Comparison of ENCODE assay signal across 22 cellular contexts in the genomic region with DNA sequence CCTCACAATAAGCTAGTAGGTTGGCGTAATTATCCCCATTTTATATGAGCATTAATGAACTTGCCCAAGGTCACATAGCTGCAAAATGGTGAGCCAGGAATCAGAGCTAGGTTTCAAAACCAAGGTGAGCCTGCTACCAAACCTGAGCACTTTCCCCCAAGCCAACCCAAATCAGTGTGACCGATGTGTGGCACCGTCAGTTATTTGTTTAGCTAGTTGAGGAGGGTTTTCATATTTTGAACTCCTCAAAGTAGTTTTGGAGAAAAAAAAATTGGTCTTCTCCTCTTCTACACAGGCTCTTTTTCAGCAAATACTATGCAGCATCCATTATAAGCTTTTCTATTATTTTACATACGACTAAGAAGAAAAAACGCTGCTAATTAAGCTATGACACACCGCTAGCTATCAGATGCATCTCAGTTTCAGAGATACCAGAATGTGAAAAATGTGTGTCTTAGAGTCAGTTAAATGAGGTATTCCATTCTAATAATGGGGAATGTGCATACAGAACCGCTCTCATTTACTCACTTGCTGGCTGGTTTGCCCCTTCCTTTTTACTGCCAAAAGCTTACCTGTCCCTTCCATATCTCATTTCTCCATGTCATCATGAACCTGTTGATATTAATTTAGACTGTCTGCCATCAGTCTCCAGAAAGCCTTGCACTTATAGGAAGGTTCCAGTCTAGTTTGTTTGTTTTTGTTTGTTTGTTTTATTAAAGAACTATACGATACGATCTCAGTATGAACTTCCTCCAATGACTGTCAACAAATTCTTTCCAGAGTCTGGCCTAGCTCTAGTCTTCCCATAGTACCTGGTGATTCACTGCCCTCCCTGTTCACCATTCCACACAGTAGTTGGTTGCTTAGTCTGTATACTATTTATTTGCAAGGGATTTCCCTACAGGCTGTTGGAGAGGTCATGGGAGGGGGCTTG. TPM values are rescaled to one million over a fixed set of nuclear protein-coding genes. Genes with fewer than 3 reads are reported as not detected.
DNase-seq lines count a peak whose midpoint lies in the region; ATAC-seq, FAIRE-seq and TF ChIP-seq lines count a peak whose summit lies in the region.
"Had no signal": no experiment of that assay in that cellular context is flagged by ENCODE, and none has a peak within 500 bp of the region (broad histone marks: within the 10 kb centered on the region; RNA-seq: fewer than 3 reads in every experiment).

No MANE protein-coding gene starts in this region.

- intact Hi-C loops in heart left ventricle (cut with DNase I) = loop anchor here in 1 of 10 donors (10.0 kb wide), 1 partner anchor 55 kb away; no protein-coding TSS in a partner anchor

- H3K27ac ChIP-seq in A549 (no peak overlapping the region), VCaP (peak overlapping the region; percentile 10; the same call in 1 of the 2 replicates), trophoblast cell (ENCODE audit: low read depth, low read length) (no peak overlapping the region), heart left ventricle (no peak overlapping the region)
- H3K27ac ChIP-seq: BLaER1 treated with 17β-estradiol and CSF1 and Interleukin-3, amounts not matched to agents 10 nM and 100 nM; RWPE1 had no signal

- no peaks in the 10 kb centered on the region for H3K79me1 ChIP-seq in trophoblast cell (ENCODE audit: low read length)

- no peak overlapping the region for H2BK120ac ChIP-seq in trophoblast cell (ENCODE audit: insufficient read depth, low read length, poor library complexity)

- no peak overlapping the region for H2BK5ac ChIP-seq in trophoblast cell (ENCODE audit: low read depth, low read length, poor library complexity)

- TF ChIP-seq EP300 in A549 (IDR thresholded peaks at IDR 0.05) = no peak

- H3K14ac ChIP-seq in trophoblast cell (ENCODE audit: low read length) = no peak overlapping the region

- H3K4me2 ChIP-seq in A549 (no peak overlapping the region), trophoblast cell (ENCODE audit: low read length) (no peak overlapping the region)
- H3K4me2 ChIP-seq: BLaER1 treated with 17β-estradiol and CSF1 and Interleukin-3, amounts not matched to agents 10 nM and 100 nM had no signal

- H3K4ac ChIP-seq in trophoblast cell (ENCODE audit: low read depth, low read length) = no peak overlapping the region

- no peak overlapping the region for H2AFZ ChIP-seq in trophoblast cell (ENCODE audit: insufficient read depth, low read length, poor library complexity)

- H4K91ac ChIP-seq in trophoblast cell (ENCODE audit: low read depth, low read length) = no peak overlapping the region

- no peak overlapping the region for H2BK12ac ChIP-seq in trophoblast cell (ENCODE audit: low read length)

- H4K12ac ChIP-seq in trophoblast cell (ENCODE audit: low read depth, low read length) = no peak overlapping the region

- TF ChIP-seq CTCF in A549 (IDR thresholded peaks at IDR 0.05) (no peak), GM13977 (IDR thresholded peaks at IDR 0.05; ENCODE audit: extremely low read depth, insufficient read depth, missing control alignments) (no peak), VCaP (conservative IDR thresholded peaks at IDR 0.05) (no peak), heart left ventricle (IDR thresholded peaks at IDR 0.05) (no peak)

- peaks cover 2% of the 10 kb centered on the region for H3K79me2 ChIP-seq in trophoblast cell (ENCODE audit: control insufficient read depth, insufficient read depth, low read length, poor library complexity)

- TF ChIP-seq POLR2A in A549 (IDR thresholded peaks at IDR 0.05; ENCODE audit: low read length) (no peak), heart left ventricle (IDR thresholded peaks at IDR 0.05) (no peak)

- WGBS in A549 (ENCODE audit: missing lambda C conversion rate) = 82% methylated on average over 9 of the region's 9 CpGs
- WGBS in trophoblast cell (ENCODE audit: extremely low coverage, insufficient coverage, insufficient read length) = no CpG with 5 or more reads among the region's 9 CpGs
- 82 to 89% (median 87%) methylated on average over 9 of the region's 9 CpGs for WGBS in heart left ventricle, 4 donors

- H3K27me3 ChIP-seq in trophoblast cell (ENCODE audit: insufficient read depth, low read length) = peaks cover 40% of the 10 kb centered on the region
- peaks cover 29 to 89% (median 55%) of the 10 kb centered on the region in 9 donors for H3K27me3 ChIP-seq in heart left ventricle

- CTCF ChIA-PET in A549 (lab: Yijun Ruan, JAX) = interaction anchor here (0.9 to 1.4 kb wide), 10 partner anchors 10 to 389 kb away, joined by 3 to 6 read pairs (median 4); no protein-coding TSS in a partner anchor

- peak in 1 of 2 experiments; percentile 52; a peak in 3 of 6 replicates for ATAC-seq in A549
- no peak for ATAC-seq in heart left ventricle

- H3K4me3 ChIP-seq in A549 (no peak overlapping the region), trophoblast cell (ENCODE audit: low read depth, low read length) (no peak overlapping the region), heart left ventricle (no peak overlapping the region)
- H3K4me3 ChIP-seq: BLaER1 treated with 17β-estradiol and CSF1 and Interleukin-3, amounts not matched to agents 10 nM and 100 nM had no signal

- FAIRE-seq in A549 (lab: Jason Lieb, UNC) = peak; percentile 18
- FAIRE-seq: G401.6, GM19239, H1 had no signal

- no peak for TF ChIP-seq RAD21 in A549 (conservative IDR thresholded peaks at IDR 0.05 in 1 of 2, IDR thresholded peaks at IDR 0.05 in 1 of 2)

- no peaks in the 10 kb centered on the region for H3K36me3 ChIP-seq in trophoblast cell (ENCODE audit: control insufficient read depth in 1 of 2, insufficient read depth in 2 of 2, low read length in 2 of 2)
- H3K36me3 ChIP-seq in heart left ventricle = no peaks in the 10 kb centered on the region

- H4K8ac ChIP-seq in trophoblast cell (ENCODE audit: low read depth, low read length) = no peak overlapping the region

- no peak overlapping the region for H3K9ac ChIP-seq in trophoblast cell (ENCODE audit: low read length)
- H3K9ac ChIP-seq: BLaER1 treated with 17β-estradiol and CSF1 and Interleukin-3, amounts not matched to agents 10 nM and 100 nM had no signal

- DNase-seq in A549 (ENCODE audit: low read depth in 1 of 2, low spot score in 1 of 2) = no peak
- peak; percentile 9 for DNase-seq in GM13977 (ENCODE audit: low spot score)
- DNase-seq in trophoblast cell = peak; percentile 50 to 85
- no peak for DNase-seq in stimulated activated CD4-positive, alpha-beta T cell treated with anti-CD3 and anti-CD28 coated beads, Interleukin-1b, Interleukin-23, amount 100 ng/mL, for 48 hours
- no peak for DNase-seq in heart left ventricle
- no peak for DNase-seq in H4 (ENCODE audit: low spot score)
- DNase-seq: Calu3; CD8-positive, alpha-beta memory T cell; DMS153; KBM-7; NCI-H1092 treated with DMSO at 0.1 percent for 48 hours; NCI-H1436 treated with DMSO at 0.1 percent for 48 hours; NCI-H1930; NCI-H510A treated with DMSO at 0.1 percent for 48 hours; NCI-H748 treated with DMSO at 0.1 percent for 48 hours; SHP77 treated with DMSO at 0.1 percent for 48 hours had no signal

- POLR2A ChIA-PET in A549 (lab: Yijun Ruan, JAX) = no interaction called here

- no peak overlapping the region for H3K18ac ChIP-seq in trophoblast cell (ENCODE audit: low read length)

- H3K4me1 ChIP-seq in A549 (peaks cover 5% of the 10 kb centered on the region), trophoblast cell (ENCODE audit: control insufficient read depth in 1 of 2, insufficient read depth in 2 of 2, low read length in 2 of 2) (peaks cover 9 to 17% of the 10 kb centered on the region in 2 experiments), heart left ventricle (peaks cover 0 to 28% (median 15%) of the 10 kb centered on the region in 12 donors)
- H3K4me1 ChIP-seq: BLaER1 treated with 17β-estradiol and CSF1 and Interleukin-3, amounts not matched to agents 10 nM and 100 nM had no signal

- H3K9me3 ChIP-seq in A549 (no peaks in the 10 kb centered on the region), trophoblast cell (ENCODE audit: insufficient read depth, low read depth, low read length) (no peaks in the 10 kb centered on the region), heart left ventricle (no peaks in the 10 kb centered on the region)

- in situ Hi-C loops in GM13977 (cut with MboI; ENCODE audit: low pct_unique_long_range_greater_than_20kb, low sequenced_read_pairs, unreplicated experiment) = loop anchor here (10.0 kb wide), 1 partner anchor 55 kb away; the partner anchor contains the start of gene TBX2

- H3K23ac ChIP-seq in trophoblast cell (ENCODE audit: low read length) = no peak overlapping the region

- H2AK5ac ChIP-seq in trophoblast cell (ENCODE audit: low read length) = no peak overlapping the region

TF ChIP-seq in A549, 52 proteins besides CTCF, POLR2A, EP300 and RAD21 (continues in another document):
- peak; percentile 57; the same call in 1 of the 2 replicates for TF ChIP-seq RFX5 (IDR thresholded peaks at IDR 0.05)

RNA-seq across cellular contexts. Expression of gene TBX4, which starts 2.2 kb away (rescaled TPM):
- 0.18 and 0.33 TPM in 2 replicates for polyA plus RNA-seq in A549 (2011; rRNA removed)
- polyA plus RNA-seq in A549 (2012; cell fraction: cytosol; rRNA removed) = 0.07 and 0.08 TPM in 2 replicates
- 0.11 and 0.28 TPM in 2 replicates for polyA plus RNA-seq in A549 (2012; cell fraction: nucleus; rRNA removed)
- polyA plus RNA-seq in A549 (2017; fragmentation: RNase III; extraction: RNeasy Plus Mini Kit Qiagen cat#74134 plus additional on column Dnase treatment) = 0.14 to 0.25 TPM (median 0.17 TPM) in 3 replicates
- 0.17 TPM in 1 of 2 replicates, not detected in the other for polyA minus RNA-seq in A549 (2011; rRNA and poly(A)+ RNA removed)
- 0.93 and 0.97 TPM in 2 replicates for polyA plus RNA-seq in trophoblast cell (2013)
- total RNA-seq in heart left ventricle = under 1 TPM in 3 of 9 donors, not detected in 6; 0.09 to 0.29 (median 0.10) TPM
- under 1 TPM in 1 of 2 donors, not detected in 1; 0.07 TPM for polyA plus RNA-seq in heart left ventricle
- total RNA-seq in H4 (2014; rRNA removed; shearing (Covaris generic)) = not detected in 2 replicates
- total RNA-seq: Calu3; CD8-positive, alpha-beta memory T cell; H1 had no signal
- polyA plus RNA-seq: CD8-positive, alpha-beta memory T cell had no signal

RNA-seq across cellular contexts. Expression of gene TBX2, which starts 50.3 kb away (rescaled TPM):
- 0.69 and 0.71 TPM in 2 replicates for polyA plus RNA-seq in A549 (2011; rRNA removed)
- 2.7 and 3.9 TPM in 2 replicates for polyA plus RNA-seq in A549 (2012; cell fraction: cytosol; rRNA removed)
- 5.4 and 6.5 TPM in 2 replicates for polyA plus RNA-seq in A549 (2012; cell fraction: nucleus; rRNA removed)
- 2.0 to 2.3 TPM (median 2.2 TPM) in 3 replicates for polyA plus RNA-seq in A549 (2017; fragmentation: RNase III; extraction: RNeasy Plus Mini Kit Qiagen cat#74134 plus additional on column Dnase treatment)
- 1.7 and 1.8 TPM in 2 replicates for polyA minus RNA-seq in A549 (2011; rRNA and poly(A)+ RNA removed)
- polyA plus RNA-seq in trophoblast cell (2013) = 2.7 and 3.0 TPM in 2 replicates
- 10 to 100 TPM in 7 of 9 donors, 1 to 10 TPM in 2; 7.0 to 23.0 (median 13.6) TPM for total RNA-seq in heart left ventricle
- 10 to 100 TPM in 1 of 2 donors, 1 to 10 TPM in 1; 9.6 to 13.4 TPM for polyA plus RNA-seq in heart left ventricle
- total RNA-seq in H4 (2014; rRNA removed; shearing (Covaris generic)) = 0.95 and 1.5 TPM in 2 replicates
- total RNA-seq: H1 had no signal
- polyA plus RNA-seq: CD8-positive, alpha-beta memory T cell; H1 had no signal

Comparison
In these comparisons a context has a peak if more than half of its experiments do, and no peak if none do; other contexts are left out.
1. DNase-seq: peak in GM13977 (single experiment) and trophoblast cell (2 of 2); none in A549 (0 of 2), stimulated activated CD4-positive, alpha-beta T cell treated with anti-CD3 and anti-CD28 coated beads, Interleukin-1b, Interleukin-23, amount 100 ng/mL, for 48 hours (single experiment), heart left ventricle (0 of 5) and H4 (single experiment).